26 cellular contexts compared by ENCODE assay signal in genomic region chr20:17758010-17758409, GRCh38. TPM values are rescaled to one million over a fixed set of nuclear protein-coding genes. Genes with fewer than 3 reads are reported as not detected.
A peak's percentile ranks its signal among the peaks of the same experiment; 100 is the strongest.
DNase-seq lines count a peak whose midpoint lies in the region; ATAC-seq, FAIRE-seq and TF ChIP-seq lines count a peak whose summit lies in the region.
"Had no signal": no experiment of that assay in that cellular context is flagged by ENCODE, and none has a peak within 500 bp of the region (broad histone marks: within the 10 kb centered on the region; RNA-seq: fewer than 3 reads in every experiment).

No MANE protein-coding gene starts in this region.

- H3K27ac ChIP-seq in astrocyte (ENCODE audit: low read depth, low read length) (no peak overlapping the region), mesenchymal stem cell (ENCODE audit: low read length, poor library complexity, severe bottlenecking) (no peak overlapping the region)
- H3K27ac ChIP-seq: BLaER1 had no signal

- no peak overlapping the region for H2AK5ac ChIP-seq in mesenchymal stem cell (ENCODE audit: low read length, severe bottlenecking)

- H3K9me3 ChIP-seq in Caco-2 (peaks cover 7% of the 10 kb centered on the region), astrocyte (ENCODE audit: insufficient read depth, low read depth, low read length) (no peaks in the 10 kb centered on the region), mesenchymal stem cell (ENCODE audit: control insufficient read depth, low read length) (peaks cover 11% of the 10 kb centered on the region)
- H3K9me3 ChIP-seq: BE2C had no signal

- H3K4me1 Mint-ChIP-seq in activated naive CD8-positive, alpha-beta T cell treated with anti-CD3 and anti-CD28 coated beads for 36 hours, result no peaks in the 10 kb centered on the region
- H3K4me1 Mint-ChIP-seq in activated naive CD8-positive, alpha-beta T cell treated with anti-CD3 and anti-CD28 coated beads, Interleukin-2, amount 50 U/mL, for 24 hours, result peaks cover 2% of the 10 kb centered on the region
- H3K4me1 Mint-ChIP-seq in Caco-2 (ENCODE audit: low read depth, unreplicated experiment) (peaks cover 14% of the 10 kb centered on the region), astrocyte (ENCODE audit: low read depth, unreplicated experiment) (no peaks in the 10 kb centered on the region)
- H3K4me1 Mint-ChIP-seq: CD14-positive monocyte; CD4-positive, alpha-beta memory T cell; CD4-positive, CD25-positive, alpha-beta regulatory T cell; CD8-positive, alpha-beta memory T cell had no signal

- no peak overlapping the region for H3K14ac ChIP-seq in mesenchymal stem cell (ENCODE audit: low read length in 2 of 2)

- H2BK120ac ChIP-seq in mesenchymal stem cell (ENCODE audit: low read depth, low read length), result no peak overlapping the region

- H3K27me3 ChIP-seq in Caco-2 (replicated peaks; ENCODE audit: control insufficient read depth, insufficient read depth, low read length) (no peaks in the 10 kb centered on the region), astrocyte (ENCODE audit: insufficient read depth, low read length) (peaks cover 16% of the 10 kb centered on the region), mesenchymal stem cell (ENCODE audit: control insufficient read depth in 1 of 2, insufficient read depth in 1 of 2, low read length in 2 of 2) (peaks cover 13 to 33% of the 10 kb centered on the region in 2 experiments)
- H3K27me3 ChIP-seq: BLaER1 had no signal

- H2BK12ac ChIP-seq in mesenchymal stem cell (ENCODE audit: low read length in 2 of 2), result no peak overlapping the region

- H3K23ac ChIP-seq in mesenchymal stem cell (ENCODE audit: low read length in 2 of 2), result no peak overlapping the region

- peaks cover 4% of the 10 kb centered on the region for H3K27me3 Mint-ChIP-seq in activated naive CD8-positive, alpha-beta T cell treated with anti-CD3 and anti-CD28 coated beads for 36 hours
- peaks cover 7% of the 10 kb centered on the region for H3K27me3 Mint-ChIP-seq in activated naive CD8-positive, alpha-beta T cell treated with anti-CD3 and anti-CD28 coated beads, Interleukin-2, amount 50 U/mL, for 24 hours
- H3K27me3 Mint-ChIP-seq in Caco-2 (ENCODE audit: insufficient read depth, unreplicated experiment) (no peaks in the 10 kb centered on the region), astrocyte (ENCODE audit: low read depth, unreplicated experiment) (peaks cover 17% of the 10 kb centered on the region)
- H3K27me3 Mint-ChIP-seq: CD4-positive, CD25-positive, alpha-beta regulatory T cell had no signal

- ATAC-seq in activated naive CD8-positive, alpha-beta T cell treated with anti-CD3 and anti-CD28 coated beads, Interleukin-2, amount 50 U/mL, for 24 hours, result no peak
- ATAC-seq in GM21723 (IDR thresholded peaks at IDR 0.05; ENCODE audit: unreplicated experiment), result no peak

- no peak overlapping the region for H3K4ac ChIP-seq in mesenchymal stem cell (ENCODE audit: low read depth in 1 of 2, low read length in 2 of 2)

- no peaks in the 10 kb centered on the region for H3K79me1 ChIP-seq in mesenchymal stem cell (replicated peaks; ENCODE audit: low read length, poor library complexity, severe bottlenecking)

- no peaks in the 10 kb centered on the region for H4K20me1 ChIP-seq in astrocyte (ENCODE audit: insufficient read depth, low read length)
- H4K20me1 ChIP-seq: BLaER1 had no signal

- H3K9ac ChIP-seq in astrocyte (ENCODE audit: low read length) (no peak overlapping the region), mesenchymal stem cell (ENCODE audit: low read length) (no peak overlapping the region)
- H3K9ac ChIP-seq: BLaER1 had no signal

- H3K36me3 ChIP-seq in Caco-2 (ENCODE audit: control insufficient read depth, insufficient read depth, low read length) (no peaks in the 10 kb centered on the region), astrocyte (ENCODE audit: insufficient read depth, low read length) (no peaks in the 10 kb centered on the region), mesenchymal stem cell (ENCODE audit: control insufficient read depth in 1 of 2, insufficient read depth in 2 of 2, low read depth in 1 of 2, low read length in 2 of 2) (no peaks in the 10 kb centered on the region)
- H3K36me3 ChIP-seq: BE2C, BLaER1 had no signal

- no peak overlapping the region for H2BK15ac ChIP-seq in mesenchymal stem cell (ENCODE audit: low read depth, poor library complexity, severe bottlenecking)

- H3K79me2 ChIP-seq in astrocyte (ENCODE audit: insufficient read depth, low read length), result no peaks in the 10 kb centered on the region

- no peak overlapping the region for H4K91ac ChIP-seq in mesenchymal stem cell (ENCODE audit: low read length)

- no peak overlapping the region for H4K8ac ChIP-seq in mesenchymal stem cell (ENCODE audit: low read length)

- no peak overlapping the region for H2BK5ac ChIP-seq in mesenchymal stem cell (ENCODE audit: low read depth, low read length, poor library complexity, severe bottlenecking)

- POLR2A ChIA-PET in Caco-2 (lab: Charles Lee), result no interaction called here

- no peak overlapping the region for H3K4me3 ChIP-seq in Caco-2 (ENCODE audit: low read depth, low read length)
- H3K4me3 ChIP-seq in astrocyte (ENCODE audit: insufficient read depth, low read depth, low read length), result no peak overlapping the region
- no peak overlapping the region for H3K4me3 ChIP-seq in mesenchymal stem cell (ENCODE audit: insufficient read depth in 1 of 2, low read depth in 1 of 2, low read length in 2 of 2)
- H3K4me3 ChIP-seq: BLaER1 had no signal

- CTCF ChIA-PET in Caco-2 (lab: Charles Lee), result no interaction called here

- peaks cover 7% of the 10 kb centered on the region for H3K9me3 Mint-ChIP-seq in activated naive CD8-positive, alpha-beta T cell treated with anti-CD3 and anti-CD28 coated beads for 36 hours
- peaks cover 6% of the 10 kb centered on the region for H3K9me3 Mint-ChIP-seq in activated naive CD8-positive, alpha-beta T cell treated with anti-CD3 and anti-CD28 coated beads, Interleukin-2, amount 50 U/mL, for 24 hours
- H3K9me3 Mint-ChIP-seq in Caco-2 (ENCODE audit: unreplicated experiment) (peaks cover 12% of the 10 kb centered on the region), astrocyte (ENCODE audit: unreplicated experiment) (peaks cover 15% of the 10 kb centered on the region)

- peaks cover 8% of the 10 kb centered on the region for H3K4me1 ChIP-seq in Caco-2
- no peaks in the 10 kb centered on the region for H3K4me1 ChIP-seq in astrocyte (ENCODE audit: insufficient read depth, low read length)
- H3K4me1 ChIP-seq in mesenchymal stem cell (ENCODE audit: control insufficient read depth, insufficient read depth, low read depth, low read length), result no peaks in the 10 kb centered on the region
- H3K4me1 ChIP-seq: BE2C, BLaER1 had no signal

- BruUV-seq in Caco-2 (replicated peaks; lab: Mats Ljungman, UMichigan), result no TSS peak

- FAIRE-seq in astrocyte (lab: Jason Lieb, UNC), result no peak
- FAIRE-seq: A204.1, G401.6, GM12891, GM19239 had no signal

- no peak for TF ChIP-seq CTCF in Caco-2 (IDR thresholded peaks at IDR 0.05; ENCODE audit: insufficient read depth in 1 of 2, low read depth in 1 of 2, low read length in 1 of 2, severe bottlenecking in 1 of 2, unreplicated experiment in 1 of 2)
- no peak for TF ChIP-seq CTCF in astrocyte (IDR thresholded peaks at IDR 0.05; ENCODE audit: insufficient read depth, low read depth, low read length)

- no peak for DNase-seq in activated naive CD8-positive, alpha-beta T cell treated with anti-CD3 and anti-CD28 coated beads for 36 hours
- DNase-seq in activated naive CD8-positive, alpha-beta T cell treated with anti-CD3 and anti-CD28 coated beads, Interleukin-2, amount 50 U/mL, for 24 hours, result no peak
- DNase-seq in Caco-2, result no peak
- DNase-seq in astrocyte (ENCODE audit: low read depth), result no peak
- no peak for DNase-seq in mesenchymal stem cell
- DNase-seq in D341Med (ENCODE audit: low spot score), result no peak
- DNase-seq: 8988T; ACHN; BE2C; C1 segment of cervical spinal cord; Calu3; CD4-positive, alpha-beta memory T cell; CD4-positive, CD25-positive, alpha-beta regulatory T cell; CD8-positive, alpha-beta memory T cell; COR-L47; DMS79 treated with DMSO at 0.1 percent for 48 hours; GF-D8 had no signal

- no peaks in the 10 kb centered on the region for H3K36me3 Mint-ChIP-seq in activated naive CD8-positive, alpha-beta T cell treated with anti-CD3 and anti-CD28 coated beads for 36 hours
- H3K36me3 Mint-ChIP-seq in activated naive CD8-positive, alpha-beta T cell treated with anti-CD3 and anti-CD28 coated beads, Interleukin-2, amount 50 U/mL, for 24 hours (ENCODE audit: low read depth), result no peaks in the 10 kb centered on the region
- H3K36me3 Mint-ChIP-seq in Caco-2 (ENCODE audit: insufficient read depth, unreplicated experiment) (peaks cover 4% of the 10 kb centered on the region), astrocyte (ENCODE audit: low read depth, unreplicated experiment) (peaks cover 2% of the 10 kb centered on the region)
- H3K36me3 Mint-ChIP-seq: CD14-positive monocyte; CD8-positive, alpha-beta memory T cell had no signal

- H3K27ac Mint-ChIP-seq in activated naive CD8-positive, alpha-beta T cell treated with anti-CD3 and anti-CD28 coated beads for 36 hours, result peak overlapping the region; percentile 10
- no peak overlapping the region for H3K27ac Mint-ChIP-seq in activated naive CD8-positive, alpha-beta T cell treated with anti-CD3 and anti-CD28 coated beads, Interleukin-2, amount 50 U/mL, for 24 hours
- H3K27ac Mint-ChIP-seq in Caco-2 (ENCODE audit: unreplicated experiment) (peak overlapping the region; percentile 7), astrocyte (ENCODE audit: unreplicated experiment) (peak overlapping the region; percentile 63)
- H3K27ac Mint-ChIP-seq: CD4-positive, alpha-beta memory T cell; CD4-positive, CD25-positive, alpha-beta regulatory T cell; CD8-positive, alpha-beta memory T cell had no signal

- no peak overlapping the region for H3K4me3 Mint-ChIP-seq in activated naive CD8-positive, alpha-beta T cell treated with anti-CD3 and anti-CD28 coated beads for 36 hours
- no peak overlapping the region for H3K4me3 Mint-ChIP-seq in activated naive CD8-positive, alpha-beta T cell treated with anti-CD3 and anti-CD28 coated beads, Interleukin-2, amount 50 U/mL, for 24 hours
- H3K4me3 Mint-ChIP-seq in Caco-2 (ENCODE audit: unreplicated experiment) (no peak overlapping the region), astrocyte (ENCODE audit: unreplicated experiment) (no peak overlapping the region)
- H3K4me3 Mint-ChIP-seq: CD14-positive monocyte; CD4-positive, CD25-positive, alpha-beta regulatory T cell; CD8-positive, alpha-beta memory T cell had no signal

- H3K18ac ChIP-seq in mesenchymal stem cell (ENCODE audit: low read depth in 1 of 2, low read length in 2 of 2), result no peak overlapping the region

- 90% methylated on average over 3 of the region's 3 CpGs for WGBS in mesenchymal stem cell

- intact Hi-C loops in Caco-2 (cut with micrococcal nuclease; ENCODE audit: unreplicated experiment), result loop anchor here (5.0 kb wide), 1 partner anchor 76 kb away; the partner anchor contains the start of gene RRBP1

- H2AFZ ChIP-seq in astrocyte (ENCODE audit: low read depth, low read length), result no peak overlapping the region
- no peak overlapping the region for H2AFZ ChIP-seq in mesenchymal stem cell (ENCODE audit: low read depth, low read length)

- H3K4me2 ChIP-seq in astrocyte (ENCODE audit: low read length) (no peak overlapping the region), mesenchymal stem cell (ENCODE audit: low read length, poor library complexity, severe bottlenecking) (peak overlapping the region; percentile 13)
- H3K4me2 ChIP-seq: BLaER1 had no signal

RNA-seq across cellular contexts. Expression of gene BANF2, which starts 58.2 kb away (rescaled TPM):
- not detected for total RNA-seq in activated naive CD8-positive, alpha-beta T cell treated with anti-CD3 and anti-CD28 coated beads for 36 hours
- total RNA-seq in Caco-2 (2022) (2.1 and 3.0 TPM in 2 replicates), astrocyte (not detected in 2 replicates)
- not detected for polyA plus RNA-seq in mesenchymal stem cell (2013, experiment 1 of 2)
- polyA plus RNA-seq in mesenchymal stem cell (2013, experiment 2 of 2), result not detected
- total RNA-seq: A673; Calu3; CD4-positive, alpha-beta memory T cell; CD4-positive, CD25-positive, alpha-beta regulatory T cell; CD8-positive, alpha-beta memory T cell had no signal
- polyA plus RNA-seq: AG04450; CD14-positive monocyte; CD4-positive, alpha-beta memory T cell; CD4-positive, CD25-positive, alpha-beta regulatory T cell; CD8-positive, alpha-beta memory T cell had no signal
